Comparison of ENCODE assay signal across 25 cellular contexts in the genomic region with DNA sequence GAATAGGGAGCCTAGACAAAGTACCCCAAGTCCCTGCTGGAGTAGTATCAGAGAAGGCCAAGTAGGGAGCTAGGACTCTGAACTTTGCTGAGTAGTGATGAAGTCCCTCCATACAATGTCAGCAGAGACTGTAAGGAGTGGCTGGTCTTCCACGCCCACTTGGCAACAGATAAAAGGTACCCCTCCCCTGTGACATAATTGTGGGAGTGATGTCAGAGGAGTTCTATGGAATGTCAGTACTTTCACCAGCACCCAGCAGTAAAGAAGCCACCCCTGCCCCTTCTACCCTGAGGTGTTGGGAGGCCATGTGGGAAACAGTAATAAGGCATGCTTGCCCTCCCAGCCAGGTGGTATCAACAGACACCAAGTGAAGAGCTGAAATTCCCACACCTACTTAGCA.
DNase-seq lines count a peak whose midpoint lies in the region; ATAC-seq, FAIRE-seq and TF ChIP-seq lines count a peak whose summit lies in the region.
"Had no signal": no experiment of that assay in that cellular context is flagged by ENCODE, and none has a peak within 500 bp of the region (broad histone marks: within the 10 kb centered on the region; RNA-seq: fewer than 3 reads in every experiment).

No MANE protein-coding gene starts in this region.

- H3K27me3 ChIP-seq in bronchial epithelial cell (ENCODE audit: control insufficient read depth, insufficient read depth, low read length), result no peaks in the 10 kb centered on the region
- H3K27me3 ChIP-seq: Peyer's patch had no signal

- TF ChIP-seq CTCF in A549 (IDR thresholded peaks at IDR 0.05) (no peak), bronchial epithelial cell (IDR thresholded peaks at IDR 0.05; ENCODE audit: insufficient read depth, low read length, severe bottlenecking) (no peak)

- FAIRE-seq in A549 (lab: Jason Lieb, UNC) (no peak), bronchial epithelial cell (lab: Jason Lieb, UNC) (no peak)
- FAIRE-seq: D721Med had no signal

- no peaks in the 10 kb centered on the region for H3K27me3 Mint-ChIP-seq in T-helper 2 cell treated with Interferon-gamma antibody and Interleukin-4, amounts not matched to agents 5 μg/mL and 100 μg/mL, for 36 hours (ENCODE audit: low read depth)
- peaks cover 0 to 4% of the 10 kb centered on the region in 2 donors for H3K27me3 Mint-ChIP-seq in T-cell

- TF ChIP-seq EP300 in A549 (IDR thresholded peaks at IDR 0.05) (no peak), Ishikawa (IDR thresholded peaks at IDR 0.05; ENCODE audit: borderline replicate concordance) (peak; percentile 61)

- H3K4me1 Mint-ChIP-seq in T-helper 2 cell treated with Interferon-gamma antibody and Interleukin-4, amounts not matched to agents 5 μg/mL and 100 μg/mL, for 36 hours (ENCODE audit: low read depth), result no peaks in the 10 kb centered on the region
- H3K4me1 Mint-ChIP-seq in T-cell, result no peaks in the 10 kb centered on the region

- H3K9me3 Mint-ChIP-seq in T-helper 2 cell treated with Interferon-gamma antibody and Interleukin-4, amounts not matched to agents 5 μg/mL and 100 μg/mL, for 36 hours, result peaks cover 19% of the 10 kb centered on the region
- peaks cover 0 to 30% (median 6%) of the 10 kb centered on the region in 3 donors for H3K9me3 Mint-ChIP-seq in T-cell

- POLR2A ChIA-PET in A549 (lab: Yijun Ruan, JAX), result no interaction called here
- POLR2A ChIA-PET in T-cell (lab: Charles Lee), result no interaction called here

- H3K4me1 ChIP-seq in A549, result peaks cover 55% of the 10 kb centered on the region
- H3K4me1 ChIP-seq: Peyer's patch had no signal

- no peak overlapping the region for H3K4me3 Mint-ChIP-seq in T-helper 2 cell treated with Interferon-gamma antibody and Interleukin-4, amounts not matched to agents 5 μg/mL and 100 μg/mL, for 36 hours
- H3K4me3 Mint-ChIP-seq in T-cell, result no peak overlapping the region
- H3K4me3 Mint-ChIP-seq: CD8-positive, alpha-beta T cell had no signal

- H3K9me3 ChIP-seq in A549, result peaks cover 22% of the 10 kb centered on the region; the same call in 2 of the 3 replicates

- H3K36me3 Mint-ChIP-seq in T-helper 2 cell treated with Interferon-gamma antibody and Interleukin-4, amounts not matched to agents 5 μg/mL and 100 μg/mL, for 36 hours (ENCODE audit: low read depth), result no peaks in the 10 kb centered on the region
- H3K36me3 Mint-ChIP-seq in T-cell, result no peaks in the 10 kb centered on the region
- H3K36me3 Mint-ChIP-seq: CD8-positive, alpha-beta T cell had no signal

- peak in 1 of 2 experiments; percentile 83 for DNase-seq in A549 (ENCODE audit: low read depth in 1 of 2, low spot score in 1 of 2)
- peak; percentile 30 for DNase-seq in bronchial epithelial cell (ENCODE audit: low read depth)
- peak; percentile 11 for DNase-seq in kidney glomerular epithelial cell (lab: John Stamatoyannopoulos, UW)
- no peak for DNase-seq in T-helper 2 cell treated with Interferon-gamma antibody and Interleukin-4, amounts not matched to agents 5 μg/mL and 100 μg/mL, for 36 hours (ENCODE audit: low spot score)
- no peak for DNase-seq in T-cell
- DNase-seq in DMS53 treated with DMSO at 0.1 percent for 48 hours (lab: John Stamatoyannopoulos, UW; ENCODE audit: unreplicated experiment), result no peak
- DNase-seq: 8988T; AML-193; C1 segment of cervical spinal cord; CD8-positive, alpha-beta T cell; DMS53; H7; KG1; NCI-H1092 treated with DMSO at 0.1 percent for 48 hours; NCI-H146; NCI-H2029; NCI-H345; NCI-H524; NCI-H774; NK-92 treated with Interleukin-12 subunit alpha and Interleukin-12 subunit beta, amount 100 ng/mL, for 24 hours; Peyer's patch had no signal

- H3K36me3 ChIP-seq in bronchial epithelial cell (ENCODE audit: control insufficient read depth, insufficient read depth, low read length), result no peaks in the 10 kb centered on the region
- H3K36me3 ChIP-seq: Peyer's patch had no signal

- 70% methylated on average over 1 of the region's 1 CpG for WGBS in A549 (ENCODE audit: missing lambda C conversion rate)

- ATAC-seq in A549, result peak in 1 of 2 experiments; percentile 7; a peak in 1 of 6 replicates
- ATAC-seq in HG02885 (IDR thresholded peaks at IDR 0.05; ENCODE audit: poor library complexity, unreplicated experiment), result no peak
- ATAC-seq in T-cell (replicated peaks in 1 of 4), result no peak
- ATAC-seq: CD8-positive, alpha-beta T cell; SK-N-SH treated with all-trans-retinoic acid at 6 μM for 48 hours had no signal

- H3K4me3 ChIP-seq in A549 (no peak overlapping the region), bronchial epithelial cell (ENCODE audit: low read depth, low read length) (no peak overlapping the region)
- H3K4me3 ChIP-seq: Peyer's patch had no signal

- CTCF ChIA-PET in A549 (lab: Yijun Ruan, JAX) (interaction anchor here (1.1 to 1.7 kb wide), 2 partner anchors 18 to 170 kb away, joined by 3 to 5 read pairs; no protein-coding TSS in a partner anchor), T-cell (lab: Charles Lee) (no interaction called here)

- TF ChIP-seq POLR2A in A549 (IDR thresholded peaks at IDR 0.05; ENCODE audit: low read length), result no peak

- H3K27ac ChIP-seq in A549, result peak overlapping the region; percentile 44 to 54; a peak in 4 of 6 replicates
- H3K27ac ChIP-seq: Peyer's patch had no signal

- TF ChIP-seq RAD21 in A549 (conservative IDR thresholded peaks at IDR 0.05 in 1 of 2, IDR thresholded peaks at IDR 0.05 in 1 of 2) (no peak), Ishikawa (IDR thresholded peaks at IDR 0.05; ENCODE audit: low read depth) (no peak)

- no peak overlapping the region for H3K27ac Mint-ChIP-seq in T-helper 2 cell treated with Interferon-gamma antibody and Interleukin-4, amounts not matched to agents 5 μg/mL and 100 μg/mL, for 36 hours
- H3K27ac Mint-ChIP-seq in T-cell, result no peak overlapping the region
- H3K27ac Mint-ChIP-seq: CD8-positive, alpha-beta T cell had no signal

- H3K4me2 ChIP-seq in A549, result peak overlapping the region; percentile 33; the same call in 2 of the 3 replicates

TF ChIP-seq in A549, 52 proteins besides CTCF, POLR2A, EP300 and RAD21:
- TF ChIP-seq FOSB (CRISPR knock-in tag; IDR thresholded peaks at IDR 0.05) (no peak), MAFK (IDR thresholded peaks at IDR 0.05; ENCODE audit: partially characterized antibody) (peak; percentile 43)
- TF ChIP-seq, protein P1, sequence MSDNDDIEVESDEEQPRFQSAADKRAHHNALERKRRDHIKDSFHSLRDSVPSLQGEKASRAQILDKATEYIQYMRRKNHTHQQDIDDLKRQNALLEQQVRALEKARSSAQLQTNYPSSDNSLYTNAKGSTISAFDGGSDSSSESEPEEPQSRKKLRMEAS (IDR thresholded peaks at IDR 0.05), result peak; percentile 36; the same call in 1 of the 2 replicates
TF ChIP-seq in A549: peak in this region for 2.

TF ChIP-seq in Ishikawa, 13 proteins besides CTCF, POLR2A, EP300 and RAD21:
- TF ChIP-seq NFIC (IDR thresholded peaks at IDR 0.05), result peak; percentile 86
- TF ChIP-seq, protein P1 (IDR thresholded peaks at IDR 0.05), result peak; percentile 25; the same call in 1 of the 2 replicates
- no peak for TF ChIP-seq ZBTB7A (IDR thresholded peaks at IDR 0.05; ENCODE audit: low read depth)
- no peak for TF ChIP-seq TCF12 (IDR thresholded peaks at IDR 0.05; ENCODE audit: low read depth)
- TF ChIP-seq, protein P2, sequence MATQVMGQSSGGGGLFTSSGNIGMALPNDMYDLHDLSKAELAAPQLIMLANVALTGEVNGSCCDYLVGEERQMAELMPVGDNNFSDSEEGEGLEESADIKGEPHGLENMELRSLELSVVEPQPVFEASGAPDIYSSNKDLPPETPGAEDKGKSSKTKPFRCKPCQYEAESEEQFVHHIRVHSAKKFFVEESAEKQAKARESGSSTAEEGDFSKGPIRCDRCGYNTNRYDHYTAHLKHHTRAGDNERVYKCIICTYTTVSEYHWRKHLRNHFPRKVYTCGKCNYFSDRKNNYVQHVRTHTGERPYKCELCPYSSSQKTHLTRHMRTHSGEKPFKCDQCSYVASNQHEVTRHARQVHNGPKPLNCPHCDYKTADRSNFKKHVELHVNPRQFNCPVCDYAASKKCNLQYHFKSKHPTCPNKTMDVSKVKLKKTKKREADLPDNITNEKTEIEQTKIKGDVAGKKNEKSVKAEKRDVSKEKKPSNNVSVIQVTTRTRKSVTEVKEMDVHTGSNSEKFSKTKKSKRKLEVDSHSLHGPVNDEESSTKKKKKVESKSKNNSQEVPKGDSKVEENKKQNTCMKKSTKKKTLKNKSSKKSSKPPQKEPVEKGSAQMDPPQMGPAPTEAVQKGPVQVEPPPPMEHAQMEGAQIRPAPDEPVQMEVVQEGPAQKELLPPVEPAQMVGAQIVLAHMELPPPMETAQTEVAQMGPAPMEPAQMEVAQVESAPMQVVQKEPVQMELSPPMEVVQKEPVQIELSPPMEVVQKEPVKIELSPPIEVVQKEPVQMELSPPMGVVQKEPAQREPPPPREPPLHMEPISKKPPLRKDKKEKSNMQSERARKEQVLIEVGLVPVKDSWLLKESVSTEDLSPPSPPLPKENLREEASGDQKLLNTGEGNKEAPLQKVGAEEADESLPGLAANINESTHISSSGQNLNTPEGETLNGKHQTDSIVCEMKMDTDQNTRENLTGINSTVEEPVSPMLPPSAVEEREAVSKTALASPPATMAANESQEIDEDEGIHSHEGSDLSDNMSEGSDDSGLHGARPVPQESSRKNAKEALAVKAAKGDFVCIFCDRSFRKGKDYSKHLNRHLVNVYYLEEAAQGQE (IDR thresholded peaks at IDR 0.05; ENCODE audit: low read depth), result no peak
- TF ChIP-seq CEBPB (IDR thresholded peaks at IDR 0.05), result no peak
- TF ChIP-seq, protein P3, sequence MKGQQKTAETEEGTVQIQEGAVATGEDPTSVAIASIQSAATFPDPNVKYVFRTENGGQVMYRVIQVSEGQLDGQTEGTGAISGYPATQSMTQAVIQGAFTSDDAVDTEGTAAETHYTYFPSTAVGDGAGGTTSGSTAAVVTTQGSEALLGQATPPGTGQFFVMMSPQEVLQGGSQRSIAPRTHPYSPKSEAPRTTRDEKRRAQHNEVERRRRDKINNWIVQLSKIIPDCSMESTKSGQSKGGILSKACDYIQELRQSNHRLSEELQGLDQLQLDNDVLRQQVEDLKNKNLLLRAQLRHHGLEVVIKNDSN (IDR thresholded peaks at IDR 0.05), result no peak
- no peak for TF ChIP-seq YY1 (IDR thresholded peaks at IDR 0.05; ENCODE audit: low read depth)
- no peak for TF ChIP-seq FOXM1 (IDR thresholded peaks at IDR 0.05; ENCODE audit: borderline replicate concordance, low read depth)
- peak; percentile 52 for TF ChIP-seq TEAD4 (IDR thresholded peaks at IDR 0.05)
- TF ChIP-seq EGR1 (IDR thresholded peaks at IDR 0.05), result no peak
- TF ChIP-seq CREB1 (IDR thresholded peaks at IDR 0.05; ENCODE audit: low read depth), result no peak
- no peak for TF ChIP-seq TAF1 (IDR thresholded peaks at IDR 0.05; ENCODE audit: low read depth)

Comparison
In these comparisons a context has a peak if more than half of its experiments do, and no peak if none do; other contexts are left out.
1. DNase-seq: peak in bronchial epithelial cell (single experiment) and kidney glomerular epithelial cell (single experiment); none in T-helper 2 cell treated with Interferon-gamma antibody and Interleukin-4, amounts not matched to agents 5 μg/mL and 100 μg/mL, for 36 hours (single experiment), T-cell (0 of 34) and DMS53 treated with DMSO at 0.1 percent for 48 hours (single experiment).